8 cellular contexts compared by ENCODE assay signal in genomic region chr22:31662668-31663037, GRCh38. TPM values are rescaled to one million over a fixed set of nuclear protein-coding genes. Genes with fewer than 3 reads are reported as not detected.
DNase-seq lines count a peak whose midpoint lies in the region; ATAC-seq lines count a peak whose summit lies in the region.

No MANE protein-coding gene starts in this region.

- H3K27me3 Mint-ChIP-seq in activated T-helper 2 cell treated with anti-CD3 and anti-CD28 coated beads, Interferon-gamma antibody, Interleukin-2, Interleukin-4, amounts not matched to agents 10 μg/mL and 5 μg/mL and 100 μg/mL, durations not matched to agents 14 hours and 24 hours and 36 hours (ENCODE audit: low read depth) = no peaks in the 10 kb centered on the region
- H3K27me3 Mint-ChIP-seq in stimulated activated memory B cell treated with anti-CD40 and anti-IgM and Interleukin-4, amounts not matched to agents 10 μg/mL and 1 μg/mL and 100 μg/mL, for 72 hours = no peaks in the 10 kb centered on the region

- ATAC-seq in stimulated activated memory B cell treated with anti-CD40 and anti-IgM and Interleukin-4, amounts not matched to agents 10 μg/mL and 1 μg/mL and 100 μg/mL, for 72 hours = no peak
- ATAC-seq in HG03039 (IDR thresholded peaks at IDR 0.05; ENCODE audit: unreplicated experiment) (no peak), GM18907 (IDR thresholded peaks at IDR 0.05; ENCODE audit: unreplicated experiment) (no peak), HG02973 (IDR thresholded peaks at IDR 0.05; ENCODE audit: unreplicated experiment) (no peak), GM21737 (IDR thresholded peaks at IDR 0.05; ENCODE audit: unreplicated experiment) (no peak)

- H3K4me3 ChIP-seq in HUES48 (ENCODE audit: low read depth, low read length) (peak overlapping the region; percentile 93), iPS-15b (ENCODE audit: low read depth, low read length) (peak overlapping the region; percentile 94)

- peak overlapping the region; percentile 85 for H3K27ac ChIP-seq in HUES48 (ENCODE audit: low read depth, low read length)

- H3K36me3 ChIP-seq in HUES48 (ENCODE audit: control insufficient read depth, insufficient read depth, low read length) = no peaks in the 10 kb centered on the region
- H3K36me3 ChIP-seq in iPS-15b (ENCODE audit: control insufficient read depth, insufficient read depth, low read length) = no peaks in the 10 kb centered on the region

- H3K27ac Mint-ChIP-seq in activated T-helper 2 cell treated with anti-CD3 and anti-CD28 coated beads, Interferon-gamma antibody, Interleukin-2, Interleukin-4, amounts not matched to agents 10 μg/mL and 5 μg/mL and 100 μg/mL, durations not matched to agents 14 hours and 24 hours and 36 hours = peak overlapping the region; percentile 94
- H3K27ac Mint-ChIP-seq in stimulated activated memory B cell treated with anti-CD40 and anti-IgM and Interleukin-4, amounts not matched to agents 10 μg/mL and 1 μg/mL and 100 μg/mL, for 72 hours = peak overlapping the region; percentile 85

- no peaks in the 10 kb centered on the region for H3K9me3 Mint-ChIP-seq in activated T-helper 2 cell treated with anti-CD3 and anti-CD28 coated beads, Interferon-gamma antibody, Interleukin-2, Interleukin-4, amounts not matched to agents 10 μg/mL and 5 μg/mL and 100 μg/mL, durations not matched to agents 14 hours and 24 hours and 36 hours
- no peaks in the 10 kb centered on the region for H3K9me3 Mint-ChIP-seq in stimulated activated memory B cell treated with anti-CD40 and anti-IgM and Interleukin-4, amounts not matched to agents 10 μg/mL and 1 μg/mL and 100 μg/mL, for 72 hours

- H3K4me1 Mint-ChIP-seq in activated T-helper 2 cell treated with anti-CD3 and anti-CD28 coated beads, Interferon-gamma antibody, Interleukin-2, Interleukin-4, amounts not matched to agents 10 μg/mL and 5 μg/mL and 100 μg/mL, durations not matched to agents 14 hours and 24 hours and 36 hours (ENCODE audit: low read depth) = peaks cover 21% of the 10 kb centered on the region
- peaks cover 31% of the 10 kb centered on the region for H3K4me1 Mint-ChIP-seq in stimulated activated memory B cell treated with anti-CD40 and anti-IgM and Interleukin-4, amounts not matched to agents 10 μg/mL and 1 μg/mL and 100 μg/mL, for 72 hours

- peak overlapping the region; percentile 95 for H3K4me3 Mint-ChIP-seq in activated T-helper 2 cell treated with anti-CD3 and anti-CD28 coated beads, Interferon-gamma antibody, Interleukin-2, Interleukin-4, amounts not matched to agents 10 μg/mL and 5 μg/mL and 100 μg/mL, durations not matched to agents 14 hours and 24 hours and 36 hours (ENCODE audit: low read depth)
- peak overlapping the region; percentile 86 for H3K4me3 Mint-ChIP-seq in stimulated activated memory B cell treated with anti-CD40 and anti-IgM and Interleukin-4, amounts not matched to agents 10 μg/mL and 1 μg/mL and 100 μg/mL, for 72 hours

- no peaks in the 10 kb centered on the region for H3K9me3 ChIP-seq in HUES48 (ENCODE audit: control insufficient read depth, insufficient read depth, low read length)
- no peaks in the 10 kb centered on the region for H3K9me3 ChIP-seq in iPS-15b (ENCODE audit: control insufficient read depth, insufficient read depth, low read length)

- H3K4me1 ChIP-seq in HUES48 (ENCODE audit: control insufficient read depth, insufficient read depth, low read length) = peaks cover 5% of the 10 kb centered on the region; the same call in 1 of the 2 replicates
- H3K4me1 ChIP-seq in iPS-15b (ENCODE audit: control insufficient read depth, insufficient read depth, low read length) = peaks cover 3% of the 10 kb centered on the region

- intact Hi-C loops in activated T-helper 2 cell treated with anti-CD3 and anti-CD28 coated beads, Interferon-gamma antibody, Interleukin-2, Interleukin-4, amounts not matched to agents 10 μg/mL and 5 μg/mL and 100 μg/mL, durations not matched to agents 14 hours and 24 hours and 36 hours (cut with micrococcal nuclease) = loop anchor here (1.0 to 10.0 kb wide), 3 partner anchors 90 to 282 kb away; partner anchors contain the start of genes DEPDC5, PRR14L and YWHAH

- H3K9ac ChIP-seq in HUES48 (ENCODE audit: low read depth, low read length) (peak overlapping the region; percentile 86; the same call in 1 of the 2 replicates), iPS-15b (ENCODE audit: low read depth, low read length) (no peak overlapping the region)

- no peaks in the 10 kb centered on the region for H3K36me3 Mint-ChIP-seq in activated T-helper 2 cell treated with anti-CD3 and anti-CD28 coated beads, Interferon-gamma antibody, Interleukin-2, Interleukin-4, amounts not matched to agents 10 μg/mL and 5 μg/mL and 100 μg/mL, durations not matched to agents 14 hours and 24 hours and 36 hours (ENCODE audit: low read depth)
- H3K36me3 Mint-ChIP-seq in stimulated activated memory B cell treated with anti-CD40 and anti-IgM and Interleukin-4, amounts not matched to agents 10 μg/mL and 1 μg/mL and 100 μg/mL, for 72 hours = peaks cover 12% of the 10 kb centered on the region

- no peak for DNase-seq in activated T-helper 2 cell treated with anti-CD3 and anti-CD28 coated beads, Interferon-gamma antibody, Interleukin-2, Interleukin-4, amounts not matched to agents 10 μg/mL and 5 μg/mL and 100 μg/mL, durations not matched to agents 14 hours and 24 hours and 36 hours (ENCODE audit: low spot score)

- H3K27me3 ChIP-seq in HUES48 (ENCODE audit: control insufficient read depth, insufficient read depth, low read length) (no peaks in the 10 kb centered on the region), iPS-15b (ENCODE audit: control insufficient read depth, insufficient read depth, low read length) (no peaks in the 10 kb centered on the region)

RNA-seq across cellular contexts. Expression of gene PISD, which starts 0.6 kb away (rescaled TPM):
- total RNA-seq in activated T-helper 2 cell treated with anti-CD3 and anti-CD28 coated beads, Interferon-gamma antibody, Interleukin-2, Interleukin-4, amounts not matched to agents 10 μg/mL and 5 μg/mL and 100 μg/mL, durations not matched to agents 14 hours and 24 hours and 36 hours = 44.3 and 44.9 TPM in 2 replicates
